8 cellular contexts compared by ENCODE assay signal in the genomic region with DNA sequence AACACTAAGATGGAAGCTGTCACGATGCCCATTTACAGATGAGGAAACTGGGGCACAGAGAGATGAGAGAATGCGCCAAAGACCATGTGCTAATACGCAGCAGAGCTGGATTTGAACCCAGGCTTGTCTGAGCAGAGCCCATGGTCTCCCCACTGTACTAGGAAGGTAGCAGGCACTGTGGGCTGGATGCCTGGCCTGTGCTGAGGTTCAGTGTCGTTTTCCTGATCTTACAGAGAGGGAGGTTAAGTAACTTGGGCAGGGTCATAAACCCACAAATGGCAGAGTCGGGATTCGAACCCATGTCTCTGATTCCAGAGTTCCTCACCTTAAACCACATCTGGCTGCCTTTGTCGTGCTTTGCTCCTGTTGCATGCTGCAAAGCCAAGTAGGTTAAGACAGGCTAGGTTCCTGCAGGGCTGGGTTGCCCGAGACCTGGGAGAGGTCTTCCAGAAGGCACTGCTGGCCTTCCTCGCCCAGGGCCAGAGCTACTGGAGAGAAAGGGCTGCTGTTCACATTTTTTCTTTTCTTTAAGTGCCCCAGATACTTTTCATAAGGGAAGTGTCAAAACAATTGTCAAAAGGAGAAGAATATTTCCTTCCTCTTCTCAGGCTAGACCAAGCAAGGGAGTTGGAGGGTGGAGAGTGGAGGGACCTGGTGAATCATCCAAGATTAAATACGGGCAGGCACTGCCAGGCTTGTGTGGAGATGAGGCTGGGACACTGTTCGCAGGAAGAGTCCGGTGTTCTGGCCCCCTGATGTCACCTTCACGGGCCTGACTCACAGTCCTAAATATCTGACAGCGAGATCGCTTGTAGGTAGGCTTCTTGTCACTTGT. TPM values are rescaled to one million over a fixed set of nuclear protein-coding genes. Genes with fewer than 3 reads are reported as not detected.
A peak's percentile ranks its signal among the peaks of the same experiment; 100 is the strongest.
DNase-seq lines count a peak whose midpoint lies in the region; ATAC-seq and TF ChIP-seq lines count a peak whose summit lies in the region.

No MANE protein-coding gene starts in this region.

- H3K4me1 Mint-ChIP-seq in nephron progenitor cell: peaks cover 67% of the 10 kb centered on the region

- DNase-seq in GM03348 (ENCODE audit: low spot score) (peak; percentile 75), Panc1 (ENCODE audit: low read depth, low spot score) (no peak), epithelial cell of prostate (ENCODE audit: low read depth, low spot score) (no peak), nephron progenitor cell (no peak), NCI-H2029 (lab: John Stamatoyannopoulos, UW) (no peak)
- DNase-seq in activated effector memory CD4-positive, alpha-beta T cell treated with anti-CD3 and anti-CD28 coated beads, Interleukin-2, amount 50 U/mL, for 16 hours: no peak

- in situ Hi-C loops in Panc1 (cut with HindIII; ENCODE audit: low pct_unique_long_range_greater_than_20kb, low sequenced_read_pairs): no loop called here

- no peak for TF ChIP-seq CTCF in Panc1 (IDR thresholded peaks at IDR 0.05)
- no peak for TF ChIP-seq CTCF in nephron progenitor cell (IDR thresholded peaks at IDR 0.05)

- POLR2A ChIA-PET in Panc1 (lab: Charles Lee): no interaction called here

- intact Hi-C loops in Panc1 (cut with micrococcal nuclease; ENCODE audit: unreplicated experiment): loop anchor here (5.0 kb wide), 1 partner anchor 134 kb away; no protein-coding TSS in a partner anchor

- ATAC-seq in Panc1 (peak; percentile 66), HG02763 (IDR thresholded peaks at IDR 0.05; ENCODE audit: unreplicated experiment) (no peak), GM18858 (IDR thresholded peaks at IDR 0.05; ENCODE audit: unreplicated experiment) (no peak)

- no peaks in the 10 kb centered on the region for H3K36me3 Mint-ChIP-seq in nephron progenitor cell (ENCODE audit: low read depth)

- peak overlapping the region; percentile 59 for H3K27ac Mint-ChIP-seq in nephron progenitor cell

- peaks cover 64% of the 10 kb centered on the region for H3K4me1 ChIP-seq in Panc1 (ENCODE audit: control insufficient read depth, insufficient read depth, low read length)

- CTCF ChIA-PET in Panc1 (lab: Charles Lee): no interaction called here

- H3K27me3 Mint-ChIP-seq in nephron progenitor cell (ENCODE audit: low read depth, poor library complexity): no peaks in the 10 kb centered on the region

- BruUV-seq in Panc1 (replicated peaks; lab: Mats Ljungman, UMichigan): no TSS peak

- no peaks in the 10 kb centered on the region for H3K9me3 Mint-ChIP-seq in nephron progenitor cell

- peak overlapping the region; percentile 14 to 44 for H3K4me3 ChIP-seq in Panc1 (ENCODE audit: low read depth in 2 of 2, low read length in 2 of 2)

- H3K27ac ChIP-seq in Panc1 (ENCODE audit: low read length): peak overlapping the region; percentile 98
- H3K27ac ChIP-seq in epithelial cell of prostate: peak overlapping the region; percentile 22

- no peaks in the 10 kb centered on the region for H3K27me3 ChIP-seq in Panc1 (ENCODE audit: control insufficient read depth, insufficient read depth, low read length)

- no peaks in the 10 kb centered on the region for H3K36me3 ChIP-seq in Panc1 (ENCODE audit: control insufficient read depth, insufficient read depth, low read length)

- peak overlapping the region; percentile 30 for H3K4me3 Mint-ChIP-seq in nephron progenitor cell

- no peaks in the 10 kb centered on the region for H3K9me3 ChIP-seq in Panc1 (ENCODE audit: control insufficient read depth, insufficient read depth, low read depth, low read length)

RNA-seq across cellular contexts. Expression of a gene that starts 3.2 kb away (rescaled TPM):
- total RNA-seq in Panc1 (2021; ENCODE audit: unreplicated experiment): 56.3 TPM
- polyA plus RNA-seq in Panc1 (2012; ENCODE audit: insufficient read length): 74.0 TPM
